ENCODE assay signal across 8 cellular contexts in the genomic region with DNA sequence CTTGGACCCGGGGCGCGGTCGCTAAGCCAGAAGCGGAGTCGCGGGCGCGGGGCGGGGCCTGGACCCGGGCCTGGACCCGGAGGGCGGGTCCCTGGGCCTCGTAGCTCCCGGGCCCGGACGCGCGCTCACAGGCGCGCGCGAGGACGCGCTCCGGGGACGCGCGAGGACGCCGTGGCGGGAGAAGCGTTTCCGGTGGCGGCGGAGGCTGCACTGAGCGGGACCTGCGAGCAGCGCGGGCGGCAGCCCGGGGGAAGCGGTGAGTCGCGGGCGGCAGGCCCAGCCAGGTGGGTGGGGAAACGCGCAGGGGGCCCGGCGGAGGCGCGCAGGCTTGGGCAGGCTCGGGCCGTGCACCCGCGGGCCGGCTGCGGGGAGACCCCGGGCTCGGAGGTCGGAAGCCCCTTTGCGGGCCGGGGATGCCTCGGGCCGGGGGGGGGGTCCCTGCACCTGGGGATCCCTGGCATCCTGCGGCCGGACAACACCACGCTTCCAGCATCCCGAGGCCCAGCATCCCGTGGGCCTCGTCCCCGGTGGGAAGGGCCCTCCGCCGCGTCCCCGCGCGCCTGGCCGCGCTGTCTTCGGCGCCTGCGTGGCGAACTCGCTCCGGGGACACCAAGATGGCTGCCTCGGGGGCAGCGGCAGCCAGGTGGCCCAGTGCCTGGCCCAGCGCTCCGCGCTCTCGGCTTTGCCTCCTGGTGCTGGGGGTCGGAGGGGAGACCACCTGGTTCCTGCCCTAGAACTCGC. TPM values are rescaled to one million over a fixed set of nuclear protein-coding genes. Genes with fewer than 3 reads are reported as not detected.
A peak's percentile ranks its signal among the peaks of the same experiment; 100 is the strongest.
DNase-seq lines count a peak whose midpoint lies in the region; ATAC-seq and TF ChIP-seq lines count a peak whose summit lies in the region.

A gene with protein sequence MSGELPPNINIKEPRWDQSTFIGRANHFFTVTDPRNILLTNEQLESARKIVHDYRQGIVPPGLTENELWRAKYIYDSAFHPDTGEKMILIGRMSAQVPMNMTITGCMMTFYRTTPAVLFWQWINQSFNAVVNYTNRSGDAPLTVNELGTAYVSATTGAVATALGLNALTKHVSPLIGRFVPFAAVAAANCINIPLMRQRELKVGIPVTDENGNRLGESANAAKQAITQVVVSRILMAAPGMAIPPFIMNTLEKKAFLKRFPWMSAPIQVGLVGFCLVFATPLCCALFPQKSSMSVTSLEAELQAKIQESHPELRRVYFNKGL (plus strand): TSS at position 177 of the 741 bp plus-strand sequence. CDS start 13,544 bp downstream, outside the sequence.

- peak; percentile 89 for ATAC-seq in GM21447 (IDR thresholded peaks at IDR 0.05; ENCODE audit: unreplicated experiment)
- peak; percentile 83 for ATAC-seq in RWPE2 (ENCODE audit: low read depth)
- ATAC-seq in foreskin keratinocyte = peak; percentile 82

- DNase-seq in DMS79 (lab: John Stamatoyannopoulos, UW) (peak; percentile 11), HuH-7.5 (ENCODE audit: low spot score) (peak; percentile 95), RWPE2 (ENCODE audit: low spot score) (peak; percentile 75), activated gamma-delta T cell (lab: John Stamatoyannopoulos, UW) (peak; percentile 57), foreskin keratinocyte (peak in 1 of 2 donors; percentile 53)

- peak within 1 kb of the TSS; percentile 98 for H2AFZ ChIP-seq in neuron (ENCODE audit: low read depth, low read length)

- H3K4me3 ChIP-seq in RWPE2 (ENCODE audit: severe bottlenecking) = peak within 1 kb of the TSS; percentile 88
- peak within 1 kb of the TSS; percentile 98 for H3K4me3 ChIP-seq in neuron (ENCODE audit: low read length)
- peak within 1 kb of the TSS; percentile 82 to 93 (median 88) for H3K4me3 ChIP-seq in subcutaneous abdominal adipose tissue (ENCODE audit: low read depth in 1 of 5, low read length in 5 of 5)

- peak within 1 kb of the TSS; percentile 59 to 89 (median 79) for H3K9ac ChIP-seq in subcutaneous abdominal adipose tissue (ENCODE audit: low read length in 5 of 5)

- H3K9me3 ChIP-seq in RWPE2 (ENCODE audit: severe bottlenecking) (no peaks in the 10 kb centered on the region), neuron (ENCODE audit: low read length) (peaks cover 8% of the 10 kb centered on the region), subcutaneous abdominal adipose tissue (ENCODE audit: control insufficient read depth in 5 of 5, low read length in 5 of 5) (no peaks in the 10 kb centered on the region)

- no peak for TF ChIP-seq CTCF in RWPE2 (IDR thresholded peaks at IDR 0.05; ENCODE audit: poor library complexity, severe bottlenecking)
- no peak for TF ChIP-seq CTCF in foreskin keratinocyte (conservative IDR thresholded peaks at IDR 0.05)

- no peaks in the 10 kb centered on the region for H3K27me3 ChIP-seq in RWPE2 (ENCODE audit: insufficient read depth, poor library complexity, severe bottlenecking)
- H3K27me3 ChIP-seq in foreskin keratinocyte = no peaks in the 10 kb centered on the region
- peaks cover 19% of the 10 kb centered on the region for H3K27me3 ChIP-seq in neuron (ENCODE audit: insufficient read depth, low read length)
- no peaks in the 10 kb centered on the region for H3K27me3 ChIP-seq in subcutaneous abdominal adipose tissue (ENCODE audit: control insufficient read depth in 5 of 5, insufficient read depth in 4 of 5, low read length in 5 of 5)

- H3K27ac ChIP-seq in RWPE2 (ENCODE audit: poor library complexity, severe bottlenecking) (peak within 1 kb of the TSS; percentile 52), foreskin keratinocyte (peak within 1 kb of the TSS; percentile 49), subcutaneous abdominal adipose tissue (ENCODE audit: low read depth, low read length) (no peak within 1 kb of the TSS)

- H3K36me3 ChIP-seq in RWPE2 (ENCODE audit: low read depth) (peaks cover 39% of the 10 kb centered on the region), neuron (ENCODE audit: insufficient read depth, low read length) (peaks cover 27% of the 10 kb centered on the region), subcutaneous abdominal adipose tissue (ENCODE audit: control insufficient read depth in 5 of 5, insufficient read depth in 5 of 5, low read length in 5 of 5) (peaks cover 0 to 3% (median 2%) of the 10 kb centered on the region in 5 donors)

- peaks cover 21% of the 10 kb centered on the region for H3K4me1 ChIP-seq in RWPE2 (ENCODE audit: insufficient read depth, poor library complexity, severe bottlenecking)
- peaks cover 25% of the 10 kb centered on the region for H3K4me1 ChIP-seq in foreskin keratinocyte
- peaks cover 13% of the 10 kb centered on the region for H3K4me1 ChIP-seq in neuron (ENCODE audit: insufficient read depth, low read length)
- H3K4me1 ChIP-seq in subcutaneous abdominal adipose tissue (ENCODE audit: control insufficient read depth in 5 of 5, insufficient read depth in 5 of 5, low read length in 5 of 5) = peaks cover 7 to 32% (median 18%) of the 10 kb centered on the region in 5 donors

RNA-seq across cellular contexts. Expression of the gene that starts here (rescaled TPM):
- total RNA-seq in foreskin keratinocyte = 93.0 and 94.2 TPM in 2 replicates
- polyA plus RNA-seq in foreskin keratinocyte = 25.9 and 26.2 TPM in 2 replicates
